In the genomic region with DNA sequence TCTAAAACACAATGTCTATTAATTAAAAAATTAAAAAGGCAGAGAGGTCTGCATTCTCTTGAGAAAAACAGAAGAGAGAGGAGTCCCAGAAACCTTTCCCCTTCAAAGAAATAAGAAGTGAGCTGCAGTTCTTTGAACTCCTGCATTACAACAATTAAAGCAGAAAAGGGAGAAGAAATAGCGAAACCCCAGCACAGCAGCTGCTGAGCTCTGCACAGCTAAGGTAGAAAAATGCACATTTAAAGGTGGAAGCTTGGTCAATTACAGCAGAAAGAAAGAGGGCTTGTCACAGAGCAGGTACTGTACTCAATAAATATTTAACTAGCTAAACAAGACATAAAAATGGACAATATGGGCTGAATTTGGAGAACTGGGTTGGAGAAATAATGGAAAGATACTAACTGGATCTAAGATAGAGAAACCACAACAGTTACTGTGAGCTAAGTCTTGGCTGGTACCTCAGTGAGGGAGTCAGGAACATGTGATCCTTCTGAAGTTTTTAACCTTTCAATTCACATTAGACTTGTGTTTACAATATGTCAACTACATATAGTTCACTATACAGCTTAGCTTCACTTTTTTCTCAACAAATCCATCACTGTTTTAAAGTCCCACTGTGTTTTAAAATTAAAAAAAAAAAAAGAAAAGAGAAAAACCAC, we compare ENCODE assay signal across 1 cellular context.
TF ChIP-seq lines count a peak whose summit lies in the region.

No MANE protein-coding gene starts in this region.

TF ChIP-seq in H1, 55 proteins besides CTCF, POLR2A, EP300 and RAD21 (continued from another document):
- TF ChIP-seq, protein P1, sequence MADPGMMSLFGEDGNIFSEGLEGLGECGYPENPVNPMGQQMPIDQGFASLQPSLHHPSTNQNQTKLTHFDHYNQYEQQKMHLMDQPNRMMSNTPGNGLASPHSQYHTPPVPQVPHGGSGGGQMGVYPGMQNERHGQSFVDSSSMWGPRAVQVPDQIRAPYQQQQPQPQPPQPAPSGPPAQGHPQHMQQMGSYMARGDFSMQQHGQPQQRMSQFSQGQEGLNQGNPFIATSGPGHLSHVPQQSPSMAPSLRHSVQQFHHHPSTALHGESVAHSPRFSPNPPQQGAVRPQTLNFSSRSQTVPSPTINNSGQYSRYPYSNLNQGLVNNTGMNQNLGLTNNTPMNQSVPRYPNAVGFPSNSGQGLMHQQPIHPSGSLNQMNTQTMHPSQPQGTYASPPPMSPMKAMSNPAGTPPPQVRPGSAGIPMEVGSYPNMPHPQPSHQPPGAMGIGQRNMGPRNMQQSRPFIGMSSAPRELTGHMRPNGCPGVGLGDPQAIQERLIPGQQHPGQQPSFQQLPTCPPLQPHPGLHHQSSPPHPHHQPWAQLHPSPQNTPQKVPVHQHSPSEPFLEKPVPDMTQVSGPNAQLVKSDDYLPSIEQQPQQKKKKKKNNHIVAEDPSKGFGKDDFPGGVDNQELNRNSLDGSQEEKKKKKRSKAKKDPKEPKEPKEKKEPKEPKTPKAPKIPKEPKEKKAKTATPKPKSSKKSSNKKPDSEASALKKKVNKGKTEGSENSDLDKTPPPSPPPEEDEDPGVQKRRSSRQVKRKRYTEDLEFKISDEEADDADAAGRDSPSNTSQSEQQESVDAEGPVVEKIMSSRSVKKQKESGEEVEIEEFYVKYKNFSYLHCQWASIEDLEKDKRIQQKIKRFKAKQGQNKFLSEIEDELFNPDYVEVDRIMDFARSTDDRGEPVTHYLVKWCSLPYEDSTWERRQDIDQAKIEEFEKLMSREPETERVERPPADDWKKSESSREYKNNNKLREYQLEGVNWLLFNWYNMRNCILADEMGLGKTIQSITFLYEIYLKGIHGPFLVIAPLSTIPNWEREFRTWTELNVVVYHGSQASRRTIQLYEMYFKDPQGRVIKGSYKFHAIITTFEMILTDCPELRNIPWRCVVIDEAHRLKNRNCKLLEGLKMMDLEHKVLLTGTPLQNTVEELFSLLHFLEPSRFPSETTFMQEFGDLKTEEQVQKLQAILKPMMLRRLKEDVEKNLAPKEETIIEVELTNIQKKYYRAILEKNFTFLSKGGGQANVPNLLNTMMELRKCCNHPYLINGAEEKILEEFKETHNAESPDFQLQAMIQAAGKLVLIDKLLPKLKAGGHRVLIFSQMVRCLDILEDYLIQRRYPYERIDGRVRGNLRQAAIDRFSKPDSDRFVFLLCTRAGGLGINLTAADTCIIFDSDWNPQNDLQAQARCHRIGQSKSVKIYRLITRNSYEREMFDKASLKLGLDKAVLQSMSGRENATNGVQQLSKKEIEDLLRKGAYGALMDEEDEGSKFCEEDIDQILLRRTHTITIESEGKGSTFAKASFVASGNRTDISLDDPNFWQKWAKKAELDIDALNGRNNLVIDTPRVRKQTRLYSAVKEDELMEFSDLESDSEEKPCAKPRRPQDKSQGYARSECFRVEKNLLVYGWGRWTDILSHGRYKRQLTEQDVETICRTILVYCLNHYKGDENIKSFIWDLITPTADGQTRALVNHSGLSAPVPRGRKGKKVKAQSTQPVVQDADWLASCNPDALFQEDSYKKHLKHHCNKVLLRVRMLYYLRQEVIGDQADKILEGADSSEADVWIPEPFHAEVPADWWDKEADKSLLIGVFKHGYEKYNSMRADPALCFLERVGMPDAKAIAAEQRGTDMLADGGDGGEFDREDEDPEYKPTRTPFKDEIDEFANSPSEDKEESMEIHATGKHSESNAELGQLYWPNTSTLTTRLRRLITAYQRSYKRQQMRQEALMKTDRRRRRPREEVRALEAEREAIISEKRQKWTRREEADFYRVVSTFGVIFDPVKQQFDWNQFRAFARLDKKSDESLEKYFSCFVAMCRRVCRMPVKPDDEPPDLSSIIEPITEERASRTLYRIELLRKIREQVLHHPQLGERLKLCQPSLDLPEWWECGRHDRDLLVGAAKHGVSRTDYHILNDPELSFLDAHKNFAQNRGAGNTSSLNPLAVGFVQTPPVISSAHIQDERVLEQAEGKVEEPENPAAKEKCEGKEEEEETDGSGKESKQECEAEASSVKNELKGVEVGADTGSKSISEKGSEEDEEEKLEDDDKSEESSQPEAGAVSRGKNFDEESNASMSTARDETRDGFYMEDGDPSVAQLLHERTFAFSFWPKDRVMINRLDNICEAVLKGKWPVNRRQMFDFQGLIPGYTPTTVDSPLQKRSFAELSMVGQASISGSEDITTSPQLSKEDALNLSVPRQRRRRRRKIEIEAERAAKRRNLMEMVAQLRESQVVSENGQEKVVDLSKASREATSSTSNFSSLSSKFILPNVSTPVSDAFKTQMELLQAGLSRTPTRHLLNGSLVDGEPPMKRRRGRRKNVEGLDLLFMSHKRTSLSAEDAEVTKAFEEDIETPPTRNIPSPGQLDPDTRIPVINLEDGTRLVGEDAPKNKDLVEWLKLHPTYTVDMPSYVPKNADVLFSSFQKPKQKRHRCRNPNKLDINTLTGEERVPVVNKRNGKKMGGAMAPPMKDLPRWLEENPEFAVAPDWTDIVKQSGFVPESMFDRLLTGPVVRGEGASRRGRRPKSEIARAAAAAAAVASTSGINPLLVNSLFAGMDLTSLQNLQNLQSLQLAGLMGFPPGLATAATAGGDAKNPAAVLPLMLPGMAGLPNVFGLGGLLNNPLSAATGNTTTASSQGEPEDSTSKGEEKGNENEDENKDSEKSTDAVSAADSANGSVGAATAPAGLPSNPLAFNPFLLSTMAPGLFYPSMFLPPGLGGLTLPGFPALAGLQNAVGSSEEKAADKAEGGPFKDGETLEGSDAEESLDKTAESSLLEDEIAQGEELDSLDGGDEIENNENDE (IDR thresholded peaks at IDR 0.05; ENCODE audit: insufficient replicate concordance, low read length): no peak
